Comparison of ENCODE assay signal across 10 cellular contexts in the genomic region with DNA sequence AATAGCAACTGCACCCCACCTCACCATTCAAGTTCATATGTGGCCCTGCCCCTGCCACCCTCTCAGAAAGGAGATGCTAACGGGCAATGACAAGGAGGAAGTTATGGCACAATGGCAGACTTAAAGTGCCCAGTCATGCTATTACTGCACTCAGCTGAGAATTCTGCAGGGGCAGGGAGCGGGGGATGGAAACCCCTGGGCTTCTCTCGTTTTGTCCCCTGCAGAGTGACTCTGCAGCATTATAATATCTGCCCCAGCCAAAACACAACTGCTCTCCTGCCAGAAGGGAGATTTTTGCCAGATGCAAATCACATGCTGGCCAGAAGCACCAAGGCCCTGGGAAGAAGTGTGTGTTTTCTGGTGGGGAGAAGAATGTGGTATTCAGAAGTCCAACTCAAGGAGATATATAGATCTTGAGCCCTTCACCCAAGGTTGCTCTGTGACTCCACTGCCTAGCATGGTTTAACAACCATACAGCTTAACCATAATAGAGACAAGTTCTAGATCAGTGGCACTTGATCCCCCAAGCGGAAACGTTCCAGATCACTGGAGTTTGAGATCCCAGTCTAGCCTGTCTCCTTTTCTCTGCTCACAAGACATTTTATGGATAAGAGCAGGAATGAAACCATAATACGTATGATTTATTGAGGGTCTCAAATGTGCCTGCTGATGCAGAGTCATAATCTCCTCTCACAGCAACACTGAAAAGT.
A peak's percentile ranks its signal among the peaks of the same experiment; 100 is the strongest.
DNase-seq lines count a peak whose midpoint lies in the region; ATAC-seq and TF ChIP-seq lines count a peak whose summit lies in the region.
"Had no signal": no experiment of that assay in that cellular context is flagged by ENCODE, and none has a peak within 500 bp of the region (broad histone marks: within the 10 kb centered on the region; RNA-seq: fewer than 3 reads in every experiment).

No MANE protein-coding gene starts in this region.

- DNase-seq in heart right ventricle = no peak
- DNase-seq in suprapubic skin (ENCODE audit: low spot score in 2 of 2) = no peak
- DNase-seq in activated naive CD4-positive, alpha-beta T cell treated with Interleukin-2 at 50 U/mL for 16 hours = no peak
- no peak for DNase-seq in ascending aorta (ENCODE audit: low spot score in 2 of 2)
- DNase-seq in hepatocyte (ENCODE audit: low spot score) = no peak
- DNase-seq: DND-41, NCI-H510A had no signal

- no peak overlapping the region for H3K4me2 ChIP-seq in hepatocyte
- H3K4me2 ChIP-seq: KMS-11 had no signal

- 78% methylated on average over 5 of the region's 6 CpGs for WGBS in HUES64
- WGBS in heart right ventricle, 2 donors = 81 to 87% methylated on average over 6 of the region's 6 CpGs
- WGBS in suprapubic skin = 64% methylated on average over 6 of the region's 6 CpGs
- WGBS in hepatocyte (ENCODE audit: low lambda C conversion rate, missing lambda C conversion rate) = 89% methylated on average over 6 of the region's 6 CpGs

- TF ChIP-seq CTCF in heart right ventricle (IDR thresholded peaks at IDR 0.05) (no peak), suprapubic skin (IDR thresholded peaks at IDR 0.05) (no peak), ascending aorta (IDR thresholded peaks at IDR 0.05) (no peak), hepatocyte (IDR thresholded peaks at IDR 0.05; ENCODE audit: poor library complexity) (no peak)

- no peaks in the 10 kb centered on the region for H3K79me2 ChIP-seq in hepatocyte

- H3K4me1 ChIP-seq in HUES64 (ENCODE audit: insufficient read depth, low read length) (peaks cover 18% of the 10 kb centered on the region), heart right ventricle (peaks cover 0 to 23% (median 4%) of the 10 kb centered on the region in 9 donors), suprapubic skin (peaks cover 25% of the 10 kb centered on the region), ascending aorta (peaks cover 3 to 11% of the 10 kb centered on the region in 2 donors), hepatocyte (ENCODE audit: insufficient read depth) (peaks cover 7% of the 10 kb centered on the region)

- H3K4me3 ChIP-seq in HUES64 (ENCODE audit: low read length) (no peak overlapping the region), heart right ventricle (no peak overlapping the region), suprapubic skin (no peak overlapping the region), ascending aorta (no peak overlapping the region), hepatocyte (no peak overlapping the region)

- H4K20me1 ChIP-seq in hepatocyte (ENCODE audit: insufficient read depth, poor library complexity, severe bottlenecking) = no peaks in the 10 kb centered on the region

- intact Hi-C loops in heart right ventricle (cut with DNase I) (no loop called here), ascending aorta (cut with DNase I) (no loop called here)

- H3K9me3 ChIP-seq in HUES64 (ENCODE audit: insufficient read depth, low read depth, low read length) = peaks cover 2% of the 10 kb centered on the region; the same call in 1 of the 2 replicates
- H3K9me3 ChIP-seq in heart right ventricle = peaks cover 0 to 11% (median 0%) of the 10 kb centered on the region in 11 donors
- no peaks in the 10 kb centered on the region for H3K9me3 ChIP-seq in suprapubic skin
- peaks cover 0 to 11% of the 10 kb centered on the region in 2 donors for H3K9me3 ChIP-seq in ascending aorta
- H3K9me3 ChIP-seq in hepatocyte (ENCODE audit: low read depth) = no peaks in the 10 kb centered on the region

- no peaks in the 10 kb centered on the region for H3K9me2 ChIP-seq in hepatocyte (replicated peaks; ENCODE audit: insufficient read depth)

- no peaks in the 10 kb centered on the region for H3K27me3 ChIP-seq in HUES64 (ENCODE audit: insufficient read depth, low read length)
- no peaks in the 10 kb centered on the region for H3K27me3 ChIP-seq in heart right ventricle
- no peaks in the 10 kb centered on the region for H3K27me3 ChIP-seq in suprapubic skin
- H3K27me3 ChIP-seq in ascending aorta = no peaks in the 10 kb centered on the region
- H3K27me3 ChIP-seq in hepatocyte = no peaks in the 10 kb centered on the region

- ATAC-seq in SK-N-SH treated with all-trans-retinoic acid at 6 μM for 48 hours (peak; percentile 20; the same call in 2 of the 3 replicates), heart right ventricle (peak in 6 of 8 donors; percentile 16 to 63 (median 39))

- TF ChIP-seq POLR2A in suprapubic skin (IDR thresholded peaks at IDR 0.05) = no peak

- no peak overlapping the region for H2AFZ ChIP-seq in hepatocyte

- H3K36me3 ChIP-seq in HUES64 (ENCODE audit: insufficient read depth, low read length) (no peaks in the 10 kb centered on the region), heart right ventricle (no peaks in the 10 kb centered on the region), suprapubic skin (no peaks in the 10 kb centered on the region), ascending aorta (no peaks in the 10 kb centered on the region), hepatocyte (replicated peaks; ENCODE audit: insufficient read depth, low read depth) (no peaks in the 10 kb centered on the region)

- no peak for TF ChIP-seq EP300 in suprapubic skin (IDR thresholded peaks at IDR 0.05)

- no peak overlapping the region for H3K9ac ChIP-seq in HUES64 (ENCODE audit: low read depth, low read length)
- H3K9ac ChIP-seq: KMS-11 had no signal

- H3K27ac ChIP-seq in HUES64 (ENCODE audit: low read depth, low read length) = 0 out of 2 replicates have a peak overlapping the region, but pooled peaks have one; percentile 15
- H3K27ac ChIP-seq in heart right ventricle = peak overlapping the region in 1 of 10 donors; percentile 56
- peak overlapping the region; percentile 69 for H3K27ac ChIP-seq in suprapubic skin
- H3K27ac ChIP-seq in ascending aorta = no peak overlapping the region
- no peak overlapping the region for H3K27ac ChIP-seq in hepatocyte
- H3K27ac ChIP-seq: KMS-11 had no signal

TF ChIP-seq in SK-N-SH treated with all-trans-retinoic acid at 6 μM for 48 hours, 23 proteins besides CTCF, POLR2A, EP300 and RAD21:
- TF ChIP-seq BACH2 (CRISPR knock-in tag; IDR thresholded peaks at IDR 0.05; ENCODE audit: borderline replicate concordance) (no peak), ARNTL (CRISPR knock-in tag; IDR thresholded peaks at IDR 0.05; ENCODE audit: borderline replicate concordance, low read depth) (no peak), PPARA (CRISPR knock-in tag; IDR thresholded peaks at IDR 0.05; ENCODE audit: borderline replicate concordance) (no peak), ZNF70 (CRISPR knock-in tag; IDR thresholded peaks at IDR 0.05) (no peak)
- TF ChIP-seq, protein P1, sequence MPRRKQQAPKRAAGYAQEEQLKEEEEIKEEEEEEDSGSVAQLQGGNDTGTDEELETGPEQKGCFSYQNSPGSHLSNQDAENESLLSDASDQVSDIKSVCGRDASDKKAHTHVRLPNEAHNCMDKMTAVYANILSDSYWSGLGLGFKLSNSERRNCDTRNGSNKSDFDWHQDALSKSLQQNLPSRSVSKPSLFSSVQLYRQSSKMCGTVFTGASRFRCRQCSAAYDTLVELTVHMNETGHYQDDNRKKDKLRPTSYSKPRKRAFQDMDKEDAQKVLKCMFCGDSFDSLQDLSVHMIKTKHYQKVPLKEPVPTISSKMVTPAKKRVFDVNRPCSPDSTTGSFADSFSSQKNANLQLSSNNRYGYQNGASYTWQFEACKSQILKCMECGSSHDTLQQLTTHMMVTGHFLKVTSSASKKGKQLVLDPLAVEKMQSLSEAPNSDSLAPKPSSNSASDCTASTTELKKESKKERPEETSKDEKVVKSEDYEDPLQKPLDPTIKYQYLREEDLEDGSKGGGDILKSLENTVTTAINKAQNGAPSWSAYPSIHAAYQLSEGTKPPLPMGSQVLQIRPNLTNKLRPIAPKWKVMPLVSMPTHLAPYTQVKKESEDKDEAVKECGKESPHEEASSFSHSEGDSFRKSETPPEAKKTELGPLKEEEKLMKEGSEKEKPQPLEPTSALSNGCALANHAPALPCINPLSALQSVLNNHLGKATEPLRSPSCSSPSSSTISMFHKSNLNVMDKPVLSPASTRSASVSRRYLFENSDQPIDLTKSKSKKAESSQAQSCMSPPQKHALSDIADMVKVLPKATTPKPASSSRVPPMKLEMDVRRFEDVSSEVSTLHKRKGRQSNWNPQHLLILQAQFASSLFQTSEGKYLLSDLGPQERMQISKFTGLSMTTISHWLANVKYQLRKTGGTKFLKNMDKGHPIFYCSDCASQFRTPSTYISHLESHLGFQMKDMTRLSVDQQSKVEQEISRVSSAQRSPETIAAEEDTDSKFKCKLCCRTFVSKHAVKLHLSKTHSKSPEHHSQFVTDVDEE (CRISPR knock-in tag; IDR thresholded peaks at IDR 0.05) = no peak
- TF ChIP-seq, protein P2, sequence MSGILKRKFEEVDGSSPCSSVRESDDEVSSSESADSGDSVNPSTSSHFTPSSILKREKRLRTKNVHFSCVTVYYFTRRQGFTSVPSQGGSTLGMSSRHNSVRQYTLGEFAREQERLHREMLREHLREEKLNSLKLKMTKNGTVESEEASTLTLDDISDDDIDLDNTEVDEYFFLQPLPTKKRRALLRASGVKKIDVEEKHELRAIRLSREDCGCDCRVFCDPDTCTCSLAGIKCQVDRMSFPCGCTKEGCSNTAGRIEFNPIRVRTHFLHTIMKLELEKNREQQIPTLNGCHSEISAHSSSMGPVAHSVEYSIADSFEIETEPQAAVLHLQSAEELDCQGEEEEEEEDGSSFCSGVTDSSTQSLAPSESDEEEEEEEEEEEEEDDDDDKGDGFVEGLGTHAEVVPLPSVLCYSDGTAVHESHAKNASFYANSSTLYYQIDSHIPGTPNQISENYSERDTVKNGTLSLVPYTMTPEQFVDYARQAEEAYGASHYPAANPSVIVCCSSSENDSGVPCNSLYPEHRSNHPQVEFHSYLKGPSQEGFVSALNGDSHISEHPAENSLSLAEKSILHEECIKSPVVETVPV (CRISPR knock-in tag; IDR thresholded peaks at IDR 0.05) = no peak

Comparison
In these comparisons a context has a peak if more than half of its experiments do, and no peak if none do; other contexts are left out.
1. H3K27ac ChIP-seq: peak in HUES64 (single experiment) and suprapubic skin (single experiment); none in ascending aorta (0 of 2) and hepatocyte (single experiment).